Comparison of ENCODE assay signal across 1 cellular context in genomic region chr20:32628960-32629530, GRCh38.
TF ChIP-seq lines count a peak whose summit lies in the region.

No MANE protein-coding gene starts in this region.

TF ChIP-seq in K562, 482 proteins besides CTCF, POLR2A, EP300 and RAD21 (continued from another document):
- TF ChIP-seq MGA (IDR thresholded peaks at IDR 0.05), result no peak
- no peak for TF ChIP-seq E4F1 (CRISPR knock-in tag; IDR thresholded peaks at IDR 0.05; ENCODE audit: borderline replicate concordance)
- TF ChIP-seq TBP (optimal IDR thresholded peaks at IDR 0.05; ENCODE audit: low read depth, low read length), result peak; percentile 33
- no peak for TF ChIP-seq BRF1 (IDR thresholded peaks at IDR 0.05; ENCODE audit: borderline replicate concordance, extremely low read depth, insufficient read length)
- no peak for TF ChIP-seq PCBP2 (IDR thresholded peaks at IDR 0.05; ENCODE audit: low read depth, low read length, poor library complexity, severe bottlenecking)
- TF ChIP-seq BCOR (IDR thresholded peaks at IDR 0.05), result no peak
- TF ChIP-seq ZNF707 (CRISPR knock-in tag; conservative IDR thresholded peaks at IDR 0.05), result no peak
- TF ChIP-seq XRCC3 (IDR thresholded peaks at IDR 0.05), result no peak
